ENCODE assay signal across 1 cellular context in the genomic region with DNA sequence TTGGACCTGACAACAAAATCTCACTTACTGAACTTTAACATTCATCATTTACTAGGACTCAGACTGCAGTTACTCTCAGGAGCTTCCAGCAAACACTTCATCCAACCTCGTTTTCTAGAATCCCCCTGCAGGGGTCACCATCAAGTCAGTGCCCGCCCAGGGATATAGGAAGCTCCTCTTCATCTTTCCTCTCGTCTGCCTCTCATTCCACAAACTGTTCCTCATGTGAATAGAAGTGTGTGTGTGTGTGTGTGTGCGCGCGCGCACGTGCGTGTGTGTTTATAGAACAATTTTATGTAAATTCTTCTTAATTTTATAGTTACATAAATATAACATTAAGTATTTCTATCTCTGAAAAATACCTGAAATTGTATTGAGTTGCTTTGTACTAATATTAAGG.
TF ChIP-seq lines count a peak whose summit lies in the region.

No MANE protein-coding gene starts in this region.

TF ChIP-seq in GM23338, 12 proteins besides CTCF, POLR2A, EP300 and RAD21 (continued from another document):
- TF ChIP-seq, protein P1, sequence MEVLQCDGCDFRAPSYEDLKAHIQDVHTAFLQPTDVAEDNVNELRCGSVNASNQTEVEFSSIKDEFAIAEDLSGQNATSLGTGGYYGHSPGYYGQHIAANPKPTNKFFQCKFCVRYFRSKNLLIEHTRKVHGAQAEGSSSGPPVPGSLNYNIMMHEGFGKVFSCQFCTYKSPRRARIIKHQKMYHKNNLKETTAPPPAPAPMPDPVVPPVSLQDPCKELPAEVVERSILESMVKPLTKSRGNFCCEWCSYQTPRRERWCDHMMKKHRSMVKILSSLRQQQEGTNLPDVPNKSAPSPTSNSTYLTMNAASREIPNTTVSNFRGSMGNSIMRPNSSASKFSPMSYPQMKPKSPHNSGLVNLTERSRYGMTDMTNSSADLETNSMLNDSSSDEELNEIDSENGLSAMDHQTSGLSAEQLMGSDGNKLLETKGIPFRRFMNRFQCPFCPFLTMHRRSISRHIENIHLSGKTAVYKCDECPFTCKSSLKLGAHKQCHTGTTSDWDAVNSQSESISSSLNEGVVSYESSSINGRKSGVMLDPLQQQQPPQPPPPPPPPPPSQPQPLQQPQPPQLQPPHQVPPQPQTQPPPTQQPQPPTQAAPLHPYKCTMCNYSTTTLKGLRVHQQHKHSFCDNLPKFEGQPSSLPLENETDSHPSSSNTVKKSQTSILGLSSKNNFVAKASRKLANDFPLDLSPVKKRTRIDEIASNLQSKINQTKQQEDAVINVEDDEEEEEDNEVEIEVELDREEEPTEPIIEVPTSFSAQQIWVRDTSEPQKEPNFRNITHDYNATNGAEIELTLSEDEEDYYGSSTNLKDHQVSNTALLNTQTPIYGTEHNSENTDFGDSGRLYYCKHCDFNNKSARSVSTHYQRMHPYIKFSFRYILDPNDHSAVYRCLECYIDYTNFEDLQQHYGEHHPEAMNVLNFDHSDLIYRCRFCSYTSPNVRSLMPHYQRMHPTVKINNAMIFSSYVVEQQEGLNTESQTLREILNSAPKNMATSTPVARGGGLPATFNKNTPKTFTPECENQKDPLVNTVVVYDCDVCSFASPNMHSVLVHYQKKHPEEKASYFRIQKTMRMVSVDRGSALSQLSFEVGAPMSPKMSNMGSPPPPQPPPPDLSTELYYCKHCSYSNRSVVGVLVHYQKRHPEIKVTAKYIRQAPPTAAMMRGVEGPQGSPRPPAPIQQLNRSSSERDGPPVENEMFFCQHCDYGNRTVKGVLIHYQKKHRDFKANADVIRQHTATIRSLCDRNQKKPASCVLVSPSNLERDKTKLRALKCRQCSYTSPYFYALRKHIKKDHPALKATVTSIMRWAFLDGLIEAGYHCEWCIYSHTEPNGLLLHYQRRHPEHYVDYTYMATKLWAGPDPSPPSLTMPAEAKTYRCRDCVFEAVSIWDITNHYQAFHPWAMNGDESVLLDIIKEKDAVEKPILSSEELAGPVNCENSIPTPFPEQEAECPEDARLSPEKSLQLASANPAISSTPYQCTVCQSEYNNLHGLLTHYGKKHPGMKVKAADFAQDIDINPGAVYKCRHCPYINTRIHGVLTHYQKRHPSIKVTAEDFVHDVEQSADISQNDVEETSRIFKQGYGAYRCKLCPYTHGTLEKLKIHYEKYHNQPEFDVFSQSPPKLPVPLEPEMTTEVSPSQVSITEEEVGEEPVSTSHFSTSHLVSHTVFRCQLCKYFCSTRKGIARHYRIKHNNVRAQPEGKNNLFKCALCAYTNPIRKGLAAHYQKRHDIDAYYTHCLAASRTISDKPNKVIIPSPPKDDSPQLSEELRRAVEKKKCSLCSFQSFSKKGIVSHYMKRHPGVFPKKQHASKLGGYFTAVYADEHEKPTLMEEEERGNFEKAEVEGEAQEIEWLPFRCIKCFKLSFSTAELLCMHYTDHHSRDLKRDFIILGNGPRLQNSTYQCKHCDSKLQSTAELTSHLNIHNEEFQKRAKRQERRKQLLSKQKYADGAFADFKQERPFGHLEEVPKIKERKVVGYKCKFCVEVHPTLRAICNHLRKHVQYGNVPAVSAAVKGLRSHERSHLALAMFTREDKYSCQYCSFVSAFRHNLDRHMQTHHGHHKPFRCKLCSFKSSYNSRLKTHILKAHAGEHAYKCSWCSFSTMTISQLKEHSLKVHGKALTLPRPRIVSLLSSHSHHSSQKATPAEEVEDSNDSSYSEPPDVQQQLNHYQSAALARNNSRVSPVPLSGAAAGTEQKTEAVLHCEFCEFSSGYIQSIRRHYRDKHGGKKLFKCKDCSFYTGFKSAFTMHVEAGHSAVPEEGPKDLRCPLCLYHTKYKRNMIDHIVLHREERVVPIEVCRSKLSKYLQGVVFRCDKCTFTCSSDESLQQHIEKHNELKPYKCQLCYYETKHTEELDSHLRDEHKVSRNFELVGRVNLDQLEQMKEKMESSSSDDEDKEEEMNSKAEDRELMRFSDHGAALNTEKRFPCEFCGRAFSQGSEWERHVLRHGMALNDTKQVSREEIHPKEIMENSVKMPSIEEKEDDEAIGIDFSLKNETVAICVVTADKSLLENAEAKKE (CRISPR knock-in tag; IDR thresholded peaks at IDR 0.05): no peak
- TF ChIP-seq ETS1 (IDR thresholded peaks at IDR 0.05) (no peak), NANOG (IDR thresholded peaks at IDR 0.05; ENCODE audit: borderline replicate concordance) (no peak)
TF ChIP-seq in GM23338: peak in this region for 0.
